In genomic region chr14:63212776-63213500, GRCh38 we compare ENCODE assay signal across 18 cellular contexts. TPM values are rescaled to one million over a fixed set of nuclear protein-coding genes. Genes with fewer than 3 reads are reported as not detected.
DNase-seq lines count a peak whose midpoint lies in the region; ATAC-seq and TF ChIP-seq lines count a peak whose summit lies in the region.
"Had no signal": no experiment of that assay in that cellular context is flagged by ENCODE, and none has a peak within 500 bp of the region (broad histone marks: within the 10 kb centered on the region; RNA-seq: fewer than 3 reads in every experiment).

No MANE protein-coding gene starts in this region.

- intact Hi-C loops in left ventricle myocardium inferior (cut with micrococcal nuclease) (no loop called here), left ventricle myocardium superior (cut with micrococcal nuclease) (no loop called here), lower leg skin (cut with DNase I; ENCODE audit: low total_unique reads) (no loop called here)

- H3K9me3 ChIP-seq in left ventricle myocardium inferior (replicated peaks): no peaks in the 10 kb centered on the region
- H3K9me3 ChIP-seq: BLaER1 treated with 17β-estradiol and CSF1 and Interleukin-3, amounts not matched to agents 10 nM and 100 nM; HAP-1 had no signal

- WGBS in lower leg skin, 2 donors: 96 to 99% methylated on average over 2 of the region's 2 CpGs

- DNase-seq in left ventricle myocardium inferior (no peak), left ventricle myocardium superior (no peak), cerebellar cortex (ENCODE audit: low spot score) (peak; percentile 87), inferior parietal cortex (ENCODE audit: extremely low spot score) (peak; percentile 29), NCI-H774 (lab: John Stamatoyannopoulos, UW) (no peak), GM13977 (ENCODE audit: low spot score) (no peak), lower leg skin (ENCODE audit: low spot score in 2 of 2) (no peak)
- DNase-seq: 8988T; AML-193; Calu3; CD4-positive, CD25-positive, alpha-beta regulatory T cell; DMS79; GDM1; IMR-90 had no signal

- peaks cover 54% of the 10 kb centered on the region for H3K4me1 ChIP-seq in left ventricle myocardium inferior
- H3K4me1 ChIP-seq: BLaER1 treated with 17β-estradiol and CSF1 and Interleukin-3, amounts not matched to agents 10 nM and 100 nM; HAP-1 had no signal

- no peak for ATAC-seq in left ventricle myocardium superior

- in situ Hi-C loops in GM13977 (cut with MboI; ENCODE audit: low pct_unique_long_range_greater_than_20kb, low sequenced_read_pairs, unreplicated experiment): no loop called here

- H3K27me3 ChIP-seq in left ventricle myocardium inferior (ENCODE audit: low read depth): no peaks in the 10 kb centered on the region
- H3K27me3 ChIP-seq: BLaER1 treated with 17β-estradiol and CSF1 and Interleukin-3, amounts not matched to agents 10 nM and 100 nM had no signal

- H3K4me3 ChIP-seq in left ventricle myocardium inferior (no peak overlapping the region), lower leg skin (ENCODE audit: low read depth, poor library complexity, severe bottlenecking) (no peak overlapping the region)
- H3K4me3 ChIP-seq: BLaER1 treated with 17β-estradiol and CSF1 and Interleukin-3, amounts not matched to agents 10 nM and 100 nM; HAP-1 had no signal

- no peak for TF ChIP-seq POLR2A in lower leg skin (IDR thresholded peaks at IDR 0.05)

- peaks cover 8% of the 10 kb centered on the region for H3K36me3 ChIP-seq in left ventricle myocardium inferior
- H3K36me3 ChIP-seq: BLaER1 treated with 17β-estradiol and CSF1 and Interleukin-3, amounts not matched to agents 10 nM and 100 nM; HAP-1 had no signal

- H3K27ac ChIP-seq in left ventricle myocardium inferior (replicated peaks): peak overlapping the region; percentile 2
- H3K27ac ChIP-seq: BLaER1 treated with 17β-estradiol and CSF1 and Interleukin-3, amounts not matched to agents 10 nM and 100 nM had no signal

- no peak for TF ChIP-seq CTCF in left ventricle myocardium inferior (IDR thresholded peaks at IDR 0.05; ENCODE audit: borderline replicate concordance)
- TF ChIP-seq CTCF in GM13977 (IDR thresholded peaks at IDR 0.05; ENCODE audit: extremely low read depth, insufficient read depth, missing control alignments): no peak
- TF ChIP-seq CTCF in lower leg skin (IDR thresholded peaks at IDR 0.05): no peak

RNA-seq across cellular contexts. Expression of gene RHOJ, which starts 8.7 kb away (rescaled TPM):
- total RNA-seq in left ventricle myocardium inferior: 14.6 TPM
- 13.3 TPM for total RNA-seq in left ventricle myocardium superior
- total RNA-seq in lower leg skin: 1 to 10 TPM in 2 of 4 donors, under 1 TPM in 2; 0.65 to 5.5 (median 1.3) TPM
- total RNA-seq: CD4-positive, CD25-positive, alpha-beta regulatory T cell; H1; HT-29 had no signal

Comparison
In these comparisons a context has a peak if more than half of its experiments do, and no peak if none do; other contexts are left out.
1. DNase-seq: peak in cerebellar cortex (single experiment) and inferior parietal cortex (single experiment); none in left ventricle myocardium inferior (single experiment), left ventricle myocardium superior (single experiment), NCI-H774 (single experiment), GM13977 (single experiment) and lower leg skin (0 of 2).